10 cellular contexts compared by ENCODE assay signal in the genomic region with DNA sequence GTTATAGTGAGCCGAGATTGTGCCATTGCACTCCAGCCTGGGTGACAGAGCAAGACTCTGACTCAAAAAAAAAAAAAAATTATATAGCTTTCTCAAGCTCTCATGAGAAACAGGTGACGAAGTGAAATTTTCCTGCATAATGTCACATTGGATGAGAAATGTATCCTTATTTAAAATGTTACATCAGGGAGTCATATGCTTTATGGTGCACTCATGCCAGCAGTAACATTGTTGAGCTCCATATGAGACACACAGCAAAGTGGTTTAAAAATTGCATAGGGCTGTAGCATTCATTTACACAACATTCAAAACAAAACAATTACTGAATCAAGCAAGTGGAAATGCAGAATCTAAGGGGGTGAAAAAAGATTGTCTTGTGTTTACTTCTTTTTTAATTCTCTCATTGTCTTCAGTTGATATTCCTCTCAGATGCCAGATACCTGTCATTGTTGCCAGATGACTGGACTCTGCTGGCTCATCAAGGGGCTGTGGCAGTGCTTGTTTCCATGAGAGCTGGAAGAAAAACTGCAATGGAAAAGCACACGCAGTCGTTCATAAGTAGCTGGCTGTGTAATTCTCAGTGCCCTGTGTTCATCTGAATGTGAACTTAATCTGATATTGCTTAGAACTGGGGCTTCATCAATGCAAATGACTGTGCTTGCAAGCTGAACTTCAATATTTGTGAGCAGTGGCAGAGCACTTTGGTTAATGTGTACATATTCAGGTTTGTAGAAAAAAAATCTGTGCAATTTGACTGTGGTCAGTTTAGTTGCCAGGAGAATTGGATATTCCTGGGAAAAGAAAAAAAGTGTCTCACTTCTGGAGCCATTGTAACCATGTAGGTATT.
DNase-seq lines count a peak whose midpoint lies in the region; ATAC-seq and TF ChIP-seq lines count a peak whose summit lies in the region.
"Had no signal": no experiment of that assay in that cellular context is flagged by ENCODE, and none has a peak within 500 bp of the region (broad histone marks: within the 10 kb centered on the region; RNA-seq: fewer than 3 reads in every experiment).

No MANE protein-coding gene starts in this region.

- no peak overlapping the region for H3K4me3 Mint-ChIP-seq in activated CD4-positive, alpha-beta T cell treated with anti-CD3 and anti-CD28 coated beads for 36 hours

- no peaks in the 10 kb centered on the region for H3K27me3 ChIP-seq in ascending aorta
- no peaks in the 10 kb centered on the region for H3K27me3 ChIP-seq in kidney epithelial cell (ENCODE audit: control insufficient read depth, insufficient read depth, low read length)
- H3K27me3 ChIP-seq in thoracic aorta (replicated peaks; ENCODE audit: insufficient read depth): no peaks in the 10 kb centered on the region
- H3K27me3 ChIP-seq: neutrophil had no signal

- H3K27ac Mint-ChIP-seq in activated CD4-positive, alpha-beta T cell treated with anti-CD3 and anti-CD28 coated beads for 36 hours: no peak overlapping the region

- H3K4me1 ChIP-seq in ascending aorta (peaks cover 0 to 3% of the 10 kb centered on the region in 2 donors), thoracic aorta (ENCODE audit: control insufficient read depth in 1 of 2, low read depth in 2 of 2) (peaks cover 6 to 16% of the 10 kb centered on the region in 2 donors)

- H3K4me1 Mint-ChIP-seq in activated CD4-positive, alpha-beta T cell treated with anti-CD3 and anti-CD28 coated beads for 36 hours: peaks cover 7% of the 10 kb centered on the region

- ATAC-seq in activated CD4-positive, alpha-beta T cell treated with anti-CD3 and anti-CD28 coated beads for 36 hours: peak; percentile 44
- ATAC-seq in thoracic aorta (ENCODE audit: insufficient number of reproducible peaks, low FRiP score, low read depth) (no peak), omental fat pad (ENCODE audit: low FRiP score) (no peak)

- H3K27ac ChIP-seq in ascending aorta (peak overlapping the region; percentile 19 to 31), thoracic aorta (peak overlapping the region; percentile 20 to 42)
- H3K27ac ChIP-seq: neutrophil had no signal

- no peaks in the 10 kb centered on the region for H3K36me3 ChIP-seq in ascending aorta
- no peaks in the 10 kb centered on the region for H3K36me3 ChIP-seq in kidney epithelial cell (ENCODE audit: control insufficient read depth, insufficient read depth, low read length)
- no peaks in the 10 kb centered on the region for H3K36me3 ChIP-seq in thoracic aorta
- H3K36me3 ChIP-seq: neutrophil had no signal

- CTCF ChIA-PET in activated CD4-positive, alpha-beta T cell treated with anti-CD3 and anti-CD28 coated beads for 36 hours (lab: Charles Lee): interaction anchor here (0.6 to 1.2 kb wide), 2 partner anchors 26 to 694 kb away, joined by 3 read pairs; no protein-coding TSS in a partner anchor

- intact Hi-C loops in activated CD4-positive, alpha-beta T cell treated with anti-CD3 and anti-CD28 coated beads for 36 hours (cut with DNase I, micrococcal nuclease): no loop called here
- intact Hi-C loops in ascending aorta (cut with DNase I): no loop called here

- H3K4me3 ChIP-seq in ascending aorta (no peak overlapping the region), kidney epithelial cell (ENCODE audit: low read depth, low read length) (no peak overlapping the region), thoracic aorta (no peak overlapping the region)

- no peaks in the 10 kb centered on the region for H3K27me3 Mint-ChIP-seq in activated CD4-positive, alpha-beta T cell treated with anti-CD3 and anti-CD28 coated beads for 36 hours

- no peaks in the 10 kb centered on the region for H3K36me3 Mint-ChIP-seq in activated CD4-positive, alpha-beta T cell treated with anti-CD3 and anti-CD28 coated beads for 36 hours (ENCODE audit: low read depth)

- H3K9me3 ChIP-seq in ascending aorta (no peaks in the 10 kb centered on the region), thoracic aorta (no peaks in the 10 kb centered on the region)
- H3K9me3 ChIP-seq: neutrophil had no signal

- H3K9me3 Mint-ChIP-seq in activated CD4-positive, alpha-beta T cell treated with anti-CD3 and anti-CD28 coated beads for 36 hours (ENCODE audit: low read depth): no peaks in the 10 kb centered on the region

- no peak for TF ChIP-seq CTCF in ascending aorta (IDR thresholded peaks at IDR 0.05)
- no peak for TF ChIP-seq CTCF in kidney epithelial cell (IDR thresholded peaks at IDR 0.05; ENCODE audit: insufficient read depth, low read length, poor library complexity, severe bottlenecking)
- no peak for TF ChIP-seq CTCF in thoracic aorta (IDR thresholded peaks at IDR 0.05)
- TF ChIP-seq CTCF in omental fat pad (IDR thresholded peaks at IDR 0.05): no peak

- DNase-seq in activated CD4-positive, alpha-beta T cell treated with anti-CD3 and anti-CD28 coated beads for 36 hours: peak; percentile 23
- no peak for DNase-seq in activated CD4-positive, alpha-beta T cell treated with anti-CD3 and anti-CD28 coated beads for 4 hours
- DNase-seq in ascending aorta (ENCODE audit: low spot score in 2 of 2) (no peak), kidney epithelial cell (ENCODE audit: low read depth) (peak; percentile 86), thoracic aorta (ENCODE audit: low spot score) (no peak), omental fat pad (ENCODE audit: low spot score) (no peak), NCI-H524 treated with DMSO at 0.1 percent for 48 hours (lab: John Stamatoyannopoulos, UW) (no peak), activated gamma-delta T cell treated with Interleukin-2 at 50 U/mL for 16 hours (no peak)
- DNase-seq: activated gamma-delta T cell had no signal

- POLR2A ChIA-PET in activated CD4-positive, alpha-beta T cell treated with anti-CD3 and anti-CD28 coated beads for 36 hours (lab: Charles Lee): interaction anchor here (0.6 kb wide), 1 partner anchor 12 kb away, joined by 3 read pairs; no protein-coding TSS in a partner anchor

Comparison
In these comparisons a context has a peak if more than half of its experiments do, and no peak if none do; other contexts are left out.
1. DNase-seq: peak in activated CD4-positive, alpha-beta T cell treated with anti-CD3 and anti-CD28 coated beads for 36 hours (single experiment) and kidney epithelial cell (single experiment); none in activated CD4-positive, alpha-beta T cell treated with anti-CD3 and anti-CD28 coated beads for 4 hours (0 of 2), ascending aorta (0 of 2), thoracic aorta (single experiment), omental fat pad (single experiment), NCI-H524 treated with DMSO at 0.1 percent for 48 hours (single experiment) and activated gamma-delta T cell treated with Interleukin-2 at 50 U/mL for 16 hours (single experiment).